2 cellular contexts compared by ENCODE assay signal in the genomic region with DNA sequence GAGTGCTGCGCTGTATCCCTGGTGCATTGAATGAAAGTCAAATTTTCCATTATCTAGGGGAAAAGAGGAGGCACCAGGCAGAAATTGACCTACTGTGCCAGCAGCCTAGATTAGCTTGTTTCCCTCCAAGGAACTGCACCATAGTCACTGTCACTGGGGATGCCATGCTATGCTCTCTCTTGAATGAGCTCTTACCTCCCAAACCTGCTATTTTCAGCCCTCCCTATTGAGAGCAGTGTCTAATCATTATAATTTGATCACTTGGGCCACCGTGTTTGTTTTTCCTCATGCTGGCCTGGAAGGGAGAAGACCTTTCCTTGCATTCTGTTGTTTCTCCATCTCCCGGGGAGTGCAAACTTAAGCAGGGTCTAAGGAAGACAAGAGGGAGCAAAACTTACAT.
TF ChIP-seq lines count a peak whose summit lies in the region.

No MANE protein-coding gene starts in this region.

TF ChIP-seq in A549, 52 proteins besides CTCF, POLR2A, EP300 and RAD21 (continued from another document):
- TF ChIP-seq KDM5A (IDR thresholded peaks at IDR 0.05) (no peak), SREBF2 (IDR thresholded peaks at IDR 0.05) (no peak), RNF2 (IDR thresholded peaks at IDR 0.05; ENCODE audit: borderline replicate concordance, low read depth) (no peak), FOXS1 (CRISPR knock-in tag; IDR thresholded peaks at IDR 0.05) (no peak), HOXB13 (CRISPR knock-in tag; IDR thresholded peaks at IDR 0.05; ENCODE audit: low read depth) (no peak), TFCP2L1 (CRISPR knock-in tag; IDR thresholded peaks at IDR 0.05) (no peak), ATOH8 (CRISPR knock-in tag; IDR thresholded peaks at IDR 0.05; ENCODE audit: low read depth) (no peak), BCL3 (IDR thresholded peaks at IDR 0.05) (no peak)
- TF ChIP-seq, protein P1, sequence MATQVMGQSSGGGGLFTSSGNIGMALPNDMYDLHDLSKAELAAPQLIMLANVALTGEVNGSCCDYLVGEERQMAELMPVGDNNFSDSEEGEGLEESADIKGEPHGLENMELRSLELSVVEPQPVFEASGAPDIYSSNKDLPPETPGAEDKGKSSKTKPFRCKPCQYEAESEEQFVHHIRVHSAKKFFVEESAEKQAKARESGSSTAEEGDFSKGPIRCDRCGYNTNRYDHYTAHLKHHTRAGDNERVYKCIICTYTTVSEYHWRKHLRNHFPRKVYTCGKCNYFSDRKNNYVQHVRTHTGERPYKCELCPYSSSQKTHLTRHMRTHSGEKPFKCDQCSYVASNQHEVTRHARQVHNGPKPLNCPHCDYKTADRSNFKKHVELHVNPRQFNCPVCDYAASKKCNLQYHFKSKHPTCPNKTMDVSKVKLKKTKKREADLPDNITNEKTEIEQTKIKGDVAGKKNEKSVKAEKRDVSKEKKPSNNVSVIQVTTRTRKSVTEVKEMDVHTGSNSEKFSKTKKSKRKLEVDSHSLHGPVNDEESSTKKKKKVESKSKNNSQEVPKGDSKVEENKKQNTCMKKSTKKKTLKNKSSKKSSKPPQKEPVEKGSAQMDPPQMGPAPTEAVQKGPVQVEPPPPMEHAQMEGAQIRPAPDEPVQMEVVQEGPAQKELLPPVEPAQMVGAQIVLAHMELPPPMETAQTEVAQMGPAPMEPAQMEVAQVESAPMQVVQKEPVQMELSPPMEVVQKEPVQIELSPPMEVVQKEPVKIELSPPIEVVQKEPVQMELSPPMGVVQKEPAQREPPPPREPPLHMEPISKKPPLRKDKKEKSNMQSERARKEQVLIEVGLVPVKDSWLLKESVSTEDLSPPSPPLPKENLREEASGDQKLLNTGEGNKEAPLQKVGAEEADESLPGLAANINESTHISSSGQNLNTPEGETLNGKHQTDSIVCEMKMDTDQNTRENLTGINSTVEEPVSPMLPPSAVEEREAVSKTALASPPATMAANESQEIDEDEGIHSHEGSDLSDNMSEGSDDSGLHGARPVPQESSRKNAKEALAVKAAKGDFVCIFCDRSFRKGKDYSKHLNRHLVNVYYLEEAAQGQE (IDR thresholded peaks at IDR 0.05) = no peak

TF ChIP-seq in GM23338, 12 proteins besides CTCF, POLR2A, EP300 and RAD21:
- TF ChIP-seq ZNF462 (CRISPR knock-in tag; IDR thresholded peaks at IDR 0.05) (no peak), STAT1 (IDR thresholded peaks at IDR 0.05; ENCODE audit: unreplicated experiment) (no peak), POLR2AphosphoS5 (IDR thresholded peaks at IDR 0.05; ENCODE audit: low read depth) (peak; percentile 73), ZNF114 (CRISPR knock-in tag; IDR thresholded peaks at IDR 0.05) (no peak), JUNB (IDR thresholded peaks at IDR 0.05; ENCODE audit: unreplicated experiment) (no peak), EZH2 (IDR thresholded peaks at IDR 0.05; ENCODE audit: low read depth, unreplicated experiment) (no peak)
